In genomic region chr6:68756454-68757375, GRCh38 we compare ENCODE assay signal across 21 cellular contexts.
DNase-seq lines count a peak whose midpoint lies in the region; ATAC-seq lines count a peak whose summit lies in the region.
"Had no signal": no experiment of that assay in that cellular context is flagged by ENCODE, and none has a peak within 500 bp of the region (broad histone marks: within the 10 kb centered on the region; RNA-seq: fewer than 3 reads in every experiment).

No MANE protein-coding gene starts in this region.

- H3K27ac ChIP-seq in SK-N-MC = no peak overlapping the region
- H3K27ac ChIP-seq in effector memory CD4-positive, alpha-beta T cell (ENCODE audit: insufficient read depth, low read length, poor library complexity, severe bottlenecking) = no peak overlapping the region
- H3K27ac ChIP-seq: brain microvascular endothelial cell, gastroesophageal sphincter, HL-60, neural progenitor cell, Peyer's patch, psoas muscle had no signal

- H3K9me3 ChIP-seq in SK-N-MC (ENCODE audit: low read depth, low read length) = no peaks in the 10 kb centered on the region
- no peaks in the 10 kb centered on the region for H3K9me3 ChIP-seq in effector memory CD4-positive, alpha-beta T cell (ENCODE audit: control insufficient read depth, low read length)
- H3K9me3 ChIP-seq: gastroesophageal sphincter, HAP-1, Peyer's patch, psoas muscle had no signal

- no peaks in the 10 kb centered on the region for H3K4me1 ChIP-seq in effector memory CD4-positive, alpha-beta T cell (ENCODE audit: control insufficient read depth, insufficient read depth, low read length, poor library complexity, severe bottlenecking)
- H3K4me1 ChIP-seq: gastroesophageal sphincter, HAP-1, neural progenitor cell, Peyer's patch, psoas muscle had no signal

- DNase-seq in NCI-H1694 (lab: John Stamatoyannopoulos, UW) (peak; percentile 66), SK-N-MC (ENCODE audit: low read depth, low spot score) (no peak), left ventricle myocardium superior (peak; percentile 19)
- DNase-seq in effector memory CD4-positive, alpha-beta T cell = no peak
- no peak for DNase-seq in activated CD8-positive, alpha-beta memory T cell treated with anti-CD3 and anti-CD28 coated beads for 24 hours
- DNase-seq: activated CD4-positive, alpha-beta memory T cell treated with anti-CD3 and anti-CD28 coated beads, Interleukin-2, amount 10 ng/mL, durations not matched to agents 7 days and 5 days; activated naive CD8-positive, alpha-beta T cell treated with anti-CD3 and anti-CD28 coated beads for 36 hours; activated T-cell treated with anti-CD3 and anti-CD28 coated beads, Interleukin-2, amount 50 U/mL, for 72 hours; brain microvascular endothelial cell; NCI-H510A; Peyer's patch; psoas muscle; stimulated activated CD4-positive, alpha-beta T cell treated with anti-CD3 and anti-CD28 coated beads, Interleukin-4, amount 100 ng/mL, for 4 hours; T-cell had no signal

- no peak overlapping the region for H3K9ac ChIP-seq in SK-N-MC (ENCODE audit: insufficient read length)
- H3K9ac ChIP-seq: neural progenitor cell had no signal

- no peaks in the 10 kb centered on the region for H3K27me3 ChIP-seq in effector memory CD4-positive, alpha-beta T cell (replicated peaks; ENCODE audit: control insufficient read depth, insufficient read depth, low read length, poor library complexity, severe bottlenecking)
- H3K27me3 ChIP-seq: brain microvascular endothelial cell, gastroesophageal sphincter, neural progenitor cell, Peyer's patch had no signal

- peak; percentile 49 for ATAC-seq in HG03432 (IDR thresholded peaks at IDR 0.05; ENCODE audit: unreplicated experiment)
- peak; percentile 51 for ATAC-seq in left ventricle myocardium superior
- ATAC-seq in HG03571 (IDR thresholded peaks at IDR 0.05; ENCODE audit: unreplicated experiment) = no peak
- ATAC-seq: activated T-cell treated with anti-CD3 and anti-CD28 coated beads, Interleukin-2, amount 50 U/mL, for 72 hours; gastroesophageal sphincter; psoas muscle; T-cell had no signal

- 0 out of 2 replicates have a peak overlapping the region, but pooled peaks have one; percentile 8 for H3K4me3 ChIP-seq in SK-N-MC
- no peak overlapping the region for H3K4me3 ChIP-seq in effector memory CD4-positive, alpha-beta T cell (ENCODE audit: insufficient read depth, low read depth, low read length, poor library complexity, severe bottlenecking)
- H3K4me3 ChIP-seq: gastroesophageal sphincter, HAP-1, neural progenitor cell, Peyer's patch, psoas muscle, smooth muscle cell had no signal

- no peaks in the 10 kb centered on the region for H3K36me3 ChIP-seq in SK-N-MC (ENCODE audit: insufficient read depth, low read length)
- H3K36me3 ChIP-seq in effector memory CD4-positive, alpha-beta T cell (ENCODE audit: control insufficient read depth, insufficient read depth, low read length) = no peaks in the 10 kb centered on the region
- H3K36me3 ChIP-seq: brain microvascular endothelial cell, gastroesophageal sphincter, HAP-1, neural progenitor cell, Peyer's patch had no signal

- intact Hi-C loops in left ventricle myocardium superior (cut with micrococcal nuclease) = no loop called here

Comparison
In these comparisons a context has a peak if more than half of its experiments do, and no peak if none do; other contexts are left out.
1. DNase-seq: peak in NCI-H1694 (single experiment) and left ventricle myocardium superior (single experiment); none in SK-N-MC (single experiment), effector memory CD4-positive, alpha-beta T cell (0 of 3) and activated CD8-positive, alpha-beta memory T cell treated with anti-CD3 and anti-CD28 coated beads for 24 hours (single experiment).